In genomic region chr3:43323541-43323940, GRCh38 we compare ENCODE assay signal across 18 cellular contexts. TPM values are rescaled to one million over a fixed set of nuclear protein-coding genes. Genes with fewer than 3 reads are reported as not detected.
DNase-seq lines count a peak whose midpoint lies in the region; ATAC-seq, FAIRE-seq and TF ChIP-seq lines count a peak whose summit lies in the region.
"Had no signal": no experiment of that assay in that cellular context is flagged by ENCODE, and none has a peak within 500 bp of the region (broad histone marks: within the 10 kb centered on the region; RNA-seq: fewer than 3 reads in every experiment).

No MANE protein-coding gene starts in this region.

- H3K4me3 ChIP-seq in CD4-positive, CD25-positive, alpha-beta regulatory T cell (ENCODE audit: low read depth, low read length) = no peak overlapping the region
- H3K4me3 ChIP-seq in K562 = no peak overlapping the region
- H3K4me3 ChIP-seq in neutrophil (ENCODE audit: low read depth in 1 of 2, low read length in 1 of 2) = no peak overlapping the region
- H3K4me3 ChIP-seq: GM12878, HAP-1 had no signal

- H3K9me3 Mint-ChIP-seq in CD4-positive, CD25-positive, alpha-beta regulatory T cell = peaks cover 0 to 1% (median 0%) of the 10 kb centered on the region in 7 donors
- H3K9me3 Mint-ChIP-seq in CD4-positive, alpha-beta T cell = no peaks in the 10 kb centered on the region
- H3K9me3 Mint-ChIP-seq: CD4-positive, alpha-beta memory T cell had no signal

- peaks cover 53% of the 10 kb centered on the region for H3K4me1 ChIP-seq in CD4-positive, CD25-positive, alpha-beta regulatory T cell (ENCODE audit: control insufficient read depth, insufficient read depth, low read length, poor library complexity, severe bottlenecking)
- H3K4me1 ChIP-seq in K562 (replicated peaks in 1 of 2; ENCODE audit: control insufficient read depth in 2 of 2, insufficient read depth in 2 of 2, low read length in 2 of 2) (no peaks in the 10 kb centered on the region; a peak in 1 of 5 replicates), neutrophil (ENCODE audit: control insufficient read depth in 1 of 2, insufficient read depth in 1 of 2, low read depth in 1 of 2, low read length in 1 of 2) (peaks cover 50 to 59% of the 10 kb centered on the region in 2 experiments)
- H3K4me1 ChIP-seq: BE2C had no signal

- peak overlapping the region; percentile 29 for H3K27ac ChIP-seq in CD4-positive, CD25-positive, alpha-beta regulatory T cell (ENCODE audit: insufficient read depth, low read length, poor library complexity, severe bottlenecking)
- H3K27ac ChIP-seq in CD4-positive, alpha-beta T cell (ENCODE audit: low read depth, low read length) = no peak overlapping the region
- H3K27ac ChIP-seq in K562 (ENCODE audit: extremely low read depth, low read depth, low read length) (no peak overlapping the region), neutrophil (peak overlapping the region; percentile 44)

- no peak for DNase-seq in CD4-positive, CD25-positive, alpha-beta regulatory T cell
- no peak for DNase-seq in CD4-positive, alpha-beta T cell
- no peak for DNase-seq in K562 (ENCODE audit: extremely low read depth in 1 of 4, low spot score in 3 of 4)
- no peak for DNase-seq in NCI-H1694 treated with DMSO at 0.1 percent for 48 hours (lab: John Stamatoyannopoulos, UW)
- DNase-seq: ACHN; BE2C; C1 segment of cervical spinal cord; Calu3; CD4-positive, alpha-beta memory T cell; DMS79 treated with DMSO at 0.1 percent for 48 hours; GF-D8; IMR-90; KBM-7 had no signal

- H3K9me3 ChIP-seq in CD4-positive, CD25-positive, alpha-beta regulatory T cell (ENCODE audit: control insufficient read depth in 2 of 2, low read length in 2 of 2) = no peaks in the 10 kb centered on the region
- H3K9me3 ChIP-seq in CD4-positive, alpha-beta T cell (ENCODE audit: control insufficient read depth, low read length) = no peaks in the 10 kb centered on the region
- H3K9me3 ChIP-seq in K562 (replicated peaks; ENCODE audit: control insufficient read depth, insufficient read depth, low read depth, low read length) = no peaks in the 10 kb centered on the region
- H3K9me3 ChIP-seq in neutrophil = no peaks in the 10 kb centered on the region
- H3K9me3 ChIP-seq: BE2C, HAP-1 had no signal

- BruUV-seq in K562 (replicated peaks; lab: Mats Ljungman, UMichigan) = no TSS peak

- H3K27me3 Mint-ChIP-seq in CD4-positive, CD25-positive, alpha-beta regulatory T cell = no peaks in the 10 kb centered on the region
- no peaks in the 10 kb centered on the region for H3K27me3 Mint-ChIP-seq in CD4-positive, alpha-beta T cell
- H3K27me3 Mint-ChIP-seq: CD4-positive, alpha-beta memory T cell had no signal

- H3K9ac ChIP-seq in K562 (ENCODE audit: insufficient read depth in 1 of 2, low read depth in 2 of 2, low read length in 2 of 2) = no peak overlapping the region

- WGBS in K562 (ENCODE audit: insufficient coverage, low coverage, missing lambda C conversion rate) = 94% methylated on average over 1 of the region's 1 CpG

- peaks cover 18% of the 10 kb centered on the region for H3K36me3 ChIP-seq in CD4-positive, CD25-positive, alpha-beta regulatory T cell (ENCODE audit: control insufficient read depth, insufficient read depth, low read length)
- H3K36me3 ChIP-seq in K562 (ENCODE audit: control insufficient read depth, insufficient read depth, low read length) = no peaks in the 10 kb centered on the region
- H3K36me3 ChIP-seq in neutrophil = peaks cover 8% of the 10 kb centered on the region
- H3K36me3 ChIP-seq: BE2C, HAP-1 had no signal

- in situ Hi-C loops in K562 (cut with MboI) = no loop called here

- no peak overlapping the region for H3K4me3 Mint-ChIP-seq in CD4-positive, CD25-positive, alpha-beta regulatory T cell
- no peak overlapping the region for H3K4me3 Mint-ChIP-seq in CD4-positive, alpha-beta T cell
- H3K4me3 Mint-ChIP-seq: CD4-positive, alpha-beta memory T cell had no signal

- H3K4me2 ChIP-seq in K562 (ENCODE audit: insufficient read depth, low read length) = no peak overlapping the region

- H3K27me3 ChIP-seq in CD4-positive, CD25-positive, alpha-beta regulatory T cell (ENCODE audit: control insufficient read depth, insufficient read depth, low read length) = no peaks in the 10 kb centered on the region
- H3K27me3 ChIP-seq in CD4-positive, alpha-beta T cell (ENCODE audit: control insufficient read depth, insufficient read depth, low read length) = no peaks in the 10 kb centered on the region
- no peaks in the 10 kb centered on the region; a peak in 1 of 5 replicates for H3K27me3 ChIP-seq in K562 (ENCODE audit: control insufficient read depth in 2 of 2, insufficient read depth in 2 of 2, low read length in 2 of 2)
- no peaks in the 10 kb centered on the region for H3K27me3 ChIP-seq in neutrophil
- H3K27me3 ChIP-seq: BE2C had no signal

- H3K4me1 Mint-ChIP-seq in CD4-positive, CD25-positive, alpha-beta regulatory T cell = peaks cover 60 to 95% (median 68%) of the 10 kb centered on the region in 4 donors
- H3K4me1 Mint-ChIP-seq in CD4-positive, alpha-beta T cell (ENCODE audit: low read depth) = peaks cover 98% of the 10 kb centered on the region

- H3K9me1 ChIP-seq in K562 (ENCODE audit: control insufficient read depth, insufficient read depth, low read length) = no peaks in the 10 kb centered on the region

- POLR2A ChIA-PET in CD4-positive, alpha-beta T cell (lab: Charles Lee) = no interaction called here
- POLR2A ChIA-PET in K562 (lab: Yijun Ruan, JAX) = no interaction called here

- H3K36me3 Mint-ChIP-seq in CD4-positive, CD25-positive, alpha-beta regulatory T cell = peaks cover 26% of the 10 kb centered on the region
- H3K36me3 Mint-ChIP-seq in CD4-positive, alpha-beta T cell (ENCODE audit: low read depth) = peaks cover 67% of the 10 kb centered on the region

- H3K27ac Mint-ChIP-seq in CD4-positive, CD25-positive, alpha-beta regulatory T cell = peak overlapping the region in 1 of 3 donors; percentile 34
- peak overlapping the region; percentile 49 for H3K27ac Mint-ChIP-seq in CD4-positive, alpha-beta T cell

- TF ChIP-seq POLR2A in K562 (conservative IDR thresholded peaks at IDR 0.05) = no peak

- TF ChIP-seq RAD21 in K562 (CRISPR knock-in tag; conservative IDR thresholded peaks at IDR 0.05 in 1 of 2, IDR thresholded peaks at IDR 0.05 in 1 of 2) = no peak

- no peak for TF ChIP-seq EP300 in K562 (IDR thresholded peaks at IDR 0.05; ENCODE audit: low read length)

- intact Hi-C loops in CD4-positive, alpha-beta T cell (cut with DNase I, micrococcal nuclease) = no loop called here
- intact Hi-C loops in K562 (cut with micrococcal nuclease) = no loop called here

- no peak for TF ChIP-seq CTCF in CD4-positive, alpha-beta T cell (IDR thresholded peaks at IDR 0.05)
- no peak for TF ChIP-seq CTCF in K562 (IDR thresholded peaks at IDR 0.05 in 2 of 3, conservative IDR thresholded peaks at IDR 0.05 in 1 of 3; ENCODE audit: insufficient read depth in 2 of 3, low read depth in 1 of 3, low read length in 3 of 3)
- TF ChIP-seq CTCF in neutrophil (IDR thresholded peaks at IDR 0.05) = no peak

- no peak overlapping the region for H2AFZ ChIP-seq in K562 (ENCODE audit: low read depth, low read length)

- FAIRE-seq in K562 (lab: Jason Lieb, UNC) = no peak
- FAIRE-seq: A204.1, GM12878 had no signal

- no peak for ATAC-seq in CD4-positive, CD25-positive, alpha-beta regulatory T cell (ENCODE audit: low read depth in 2 of 2)
- no peak for ATAC-seq in CD4-positive, alpha-beta T cell (ENCODE audit: poor library complexity)
- ATAC-seq in K562 = no peak
- ATAC-seq in GM21360 (IDR thresholded peaks at IDR 0.05; ENCODE audit: unreplicated experiment) = no peak
- ATAC-seq: GM12878 had no signal

- no peaks in the 10 kb centered on the region for H4K20me1 ChIP-seq in K562 (replicated peaks; ENCODE audit: control insufficient read depth, insufficient read depth, low read length)

- CTCF ChIA-PET in CD4-positive, alpha-beta T cell (lab: Charles Lee) = no interaction called here
- CTCF ChIA-PET in K562 (lab: Yijun Ruan, JAX; ENCODE audit: low intra/inter-chr PET ratio) = no interaction called here

- H3K79me2 ChIP-seq in K562 (ENCODE audit: control insufficient read depth, insufficient read depth, low read length) = peaks cover 7% of the 10 kb centered on the region; the same call in 1 of the 3 replicates

TF ChIP-seq in K562, 482 proteins besides CTCF, POLR2A, EP300 and RAD21 (continues in another document):
- no peak for TF ChIP-seq MED1 (CRISPR knock-in tag; IDR thresholded peaks at IDR 0.05; ENCODE audit: borderline replicate concordance)
- peak; percentile 42; the same call in 1 of the 2 replicates for TF ChIP-seq BCOR (IDR thresholded peaks at IDR 0.05)
- no peak for TF ChIP-seq JUN (IDR thresholded peaks at IDR 0.05; ENCODE audit: borderline replicate concordance, low read depth, low read length)
- no peak for TF ChIP-seq JUN (CRISPR knock-in tag; IDR thresholded peaks at IDR 0.05; ENCODE audit: borderline replicate concordance)
- peak; percentile 93 for TF ChIP-seq ZNF146 (CRISPR knock-in tag; IDR thresholded peaks at IDR 0.05; ENCODE audit: unreplicated experiment)

RNA-seq across cellular contexts. Expression of gene SNRK, which starts 37.2 kb away (rescaled TPM):
- 158 TPM for total RNA-seq in CD4-positive, CD25-positive, alpha-beta regulatory T cell
- 10 to 100 TPM; 40.7 to 56.9 (median 48.1) TPM for polyA plus RNA-seq in CD4-positive, CD25-positive, alpha-beta regulatory T cell
- 100 to 1,000 TPM; 215 to 217 TPM for total RNA-seq in CD4-positive, alpha-beta T cell
- 20.1 and 34.8 TPM in 2 replicates for total RNA-seq in K562 (2011; cell fraction: chromatin; rRNA removed; ENCODE audit: low replicate concordance)
- 8.0 and 9.3 TPM in 2 replicates for total RNA-seq in K562 (2011; cell fraction: nucleolus; rRNA removed)
- total RNA-seq in K562 (2011; cell fraction: nucleoplasm; rRNA removed) = 13.2 and 26.1 TPM in 2 replicates
- total RNA-seq in K562 (2014; rRNA removed) (8.9 and 9.7 TPM in 2 replicates), K562 (2014; rRNA removed; fragmentation: Illumina TruSeq; extraction: Trizol) (10.8 and 12.6 TPM in 2 replicates), K562 (2015; rRNA removed; fragmentation: Illumina TruSeq; extraction: Trizol) (10.4 and 12.3 TPM in 2 replicates), K562 (2021) (8.2 and 11.5 TPM in 2 replicates)
- polyA plus RNA-seq in K562 (2011; rRNA removed) (6.7 and 7.3 TPM in 2 replicates), K562 (2014; fragmentation: Illumina TruSeq; extraction: Trizol) (6.8 and 7.1 TPM in 2 replicates), K562 (2014; fragmentation: Nextera tagmentation; extraction: Ambion mirVana) (1 to 10 TPM; 1.7 to 2.0 TPM), K562 (2014; rRNA removed) (4.2 TPM in 2 replicates)
- 4.2 and 4.8 TPM in 2 replicates for polyA plus RNA-seq in K562 (2011; cell fraction: cytosol; rRNA removed)
- 8.2 and 9.1 TPM in 2 replicates for polyA plus RNA-seq in K562 (2011; cell fraction: nucleus; rRNA removed)
- 4.8 and 6.7 TPM in 2 replicates for polyA plus RNA-seq in K562 (2012)
- polyA minus RNA-seq in K562 (2011; rRNA and poly(A)+ RNA removed) = 24.8 and 27.8 TPM in 2 replicates
- polyA minus RNA-seq in K562 (2011; cell fraction: cytosol; rRNA and poly(A)+ RNA removed) = 13.2 and 20.2 TPM in 2 replicates
- 10.1 and 14.2 TPM in 2 replicates for polyA minus RNA-seq in K562 (2011; cell fraction: nucleus; rRNA and poly(A)+ RNA removed)

Comparison
In these comparisons a context has a peak if more than half of its experiments do, and no peak if none do; other contexts are left out.
1. H3K27ac ChIP-seq: peak in CD4-positive, CD25-positive, alpha-beta regulatory T cell (single experiment) and neutrophil (single experiment); none in CD4-positive, alpha-beta T cell (single experiment) and K562 (single experiment).